10 cellular contexts compared by ENCODE assay signal in genomic region chrX:44876076-44876475, GRCh38. TPM values are rescaled to one million over a fixed set of nuclear protein-coding genes. Genes with fewer than 3 reads are reported as not detected.
DNase-seq lines count a peak whose midpoint lies in the region; ATAC-seq, FAIRE-seq and TF ChIP-seq lines count a peak whose summit lies in the region.
"Had no signal": no experiment of that assay in that cellular context is flagged by ENCODE, and none has a peak within 500 bp of the region (broad histone marks: within the 10 kb centered on the region; RNA-seq: fewer than 3 reads in every experiment).

No MANE protein-coding gene starts in this region.

- H3K36me3 Mint-ChIP-seq in activated naive CD8-positive, alpha-beta T cell, result no peaks in the 10 kb centered on the region

- 18 to 33% (median 24%) methylated on average over 4 of the region's 4 CpGs for WGBS in heart left ventricle, 4 donors

- peaks cover 0 to 64% (median 11%) of the 10 kb centered on the region in 12 donors for H3K4me1 ChIP-seq in heart left ventricle
- H3K4me1 ChIP-seq in kidney (ENCODE audit: control insufficient read depth in 1 of 2, insufficient read depth in 1 of 2, low read depth in 1 of 2, low read length in 2 of 2), result peaks cover 2 to 12% of the 10 kb centered on the region in 2 donors
- peaks cover 4 to 5% of the 10 kb centered on the region in 2 donors for H3K4me1 ChIP-seq in uterus

- H3K9me3 ChIP-seq in heart left ventricle (no peaks in the 10 kb centered on the region), kidney (ENCODE audit: control insufficient read depth in 1 of 2, low read length in 2 of 2) (no peaks in the 10 kb centered on the region), uterus (no peaks in the 10 kb centered on the region)

- H3K27ac Mint-ChIP-seq in activated naive CD8-positive, alpha-beta T cell, result no peak overlapping the region
- H3K27ac Mint-ChIP-seq: dendritic cell treated with granulocyte-macrophage colony-stimulating factor and Interleukin-4, amounts not matched to agents 40 ng/mL and 50 ng/mL, for 4 days had no signal

- H3K27ac ChIP-seq in heart left ventricle (peak overlapping the region in 2 of 12 donors; percentile 30 to 99), kidney (ENCODE audit: low read depth in 2 of 2, low read length in 2 of 2) (no peak overlapping the region), uterus (peak overlapping the region; percentile 99 to 100)

- H3K27me3 ChIP-seq in heart left ventricle (no peaks in the 10 kb centered on the region), uterus (no peaks in the 10 kb centered on the region)

- H3K9ac ChIP-seq in kidney (ENCODE audit: low read length in 2 of 2), result no peak overlapping the region

- ATAC-seq in heart left ventricle (no peak), Right ventricle myocardium superior (ENCODE audit: poor library complexity) (no peak), GM21360 (IDR thresholded peaks at IDR 0.05; ENCODE audit: unreplicated experiment) (no peak)

- H3K9me3 Mint-ChIP-seq in activated naive CD8-positive, alpha-beta T cell (ENCODE audit: low read depth), result no peaks in the 10 kb centered on the region
- H3K9me3 Mint-ChIP-seq: dendritic cell treated with granulocyte-macrophage colony-stimulating factor and Interleukin-4, amounts not matched to agents 40 ng/mL and 50 ng/mL, for 4 days had no signal

- no peaks in the 10 kb centered on the region for H3K27me3 Mint-ChIP-seq in activated naive CD8-positive, alpha-beta T cell
- H3K27me3 Mint-ChIP-seq: dendritic cell treated with granulocyte-macrophage colony-stimulating factor and Interleukin-4, amounts not matched to agents 40 ng/mL and 50 ng/mL, for 4 days had no signal

- TF ChIP-seq POLR2A in heart left ventricle (IDR thresholded peaks at IDR 0.05) (no peak), uterus (IDR thresholded peaks at IDR 0.05) (no peak)

- no peak for FAIRE-seq in kidney (lab: Jason Lieb, UNC)

- H3K4me3 Mint-ChIP-seq in activated naive CD8-positive, alpha-beta T cell, result peak overlapping the region; percentile 97
- H3K4me3 Mint-ChIP-seq: dendritic cell treated with granulocyte-macrophage colony-stimulating factor and Interleukin-4, amounts not matched to agents 40 ng/mL and 50 ng/mL, for 4 days had no signal

- no peak for TF ChIP-seq CTCF in heart left ventricle (IDR thresholded peaks at IDR 0.05)
- no peak for TF ChIP-seq CTCF in kidney (IDR thresholded peaks at IDR 0.05; ENCODE audit: borderline replicate concordance, extremely low read depth, insufficient read depth)
- no peak for TF ChIP-seq CTCF in uterus (IDR thresholded peaks at IDR 0.05)

- H3K36me3 ChIP-seq in heart left ventricle (no peaks in the 10 kb centered on the region), kidney (ENCODE audit: control insufficient read depth in 1 of 2, insufficient read depth in 2 of 2, low read length in 2 of 2) (no peaks in the 10 kb centered on the region), uterus (no peaks in the 10 kb centered on the region)

- H3K4me3 ChIP-seq in heart left ventricle (peak overlapping the region in 10 of 12 donors; percentile 77 to 94 (median 88)), kidney (ENCODE audit: low read length in 2 of 2) (peak overlapping the region; percentile 38 to 82), uterus (peak overlapping the region in 1 of 2 donors; percentile 93)

- intact Hi-C loops in heart left ventricle (cut with DNase I), result loop anchor here in 3 of 10 donors (10.0 kb wide), 3 partner anchors 79 to 199 kb away; no protein-coding TSS in a partner anchor
- intact Hi-C loops in Right ventricle myocardium superior (cut with DNase I), result loop anchor here (10.0 kb wide), 1 partner anchor 199 kb away; no protein-coding TSS in a partner anchor
- intact Hi-C loops in kidney (cut with DNase I), result no loop called here
- intact Hi-C loops in uterus (cut with DNase I; ENCODE audit: low total_unique reads), result no loop called here

- DNase-seq in heart left ventricle, result no peak
- DNase-seq in Right ventricle myocardium superior, result no peak
- DNase-seq in kidney, result no peak
- DNase-seq in uterus, result no peak
- no peak for DNase-seq in GM19240 (ENCODE audit: insufficient read length, low spot score)
- DNase-seq in HuH-7 (ENCODE audit: low spot score), result no peak

- H3K4me1 Mint-ChIP-seq in activated naive CD8-positive, alpha-beta T cell (ENCODE audit: low read depth), result peaks cover 37% of the 10 kb centered on the region

RNA-seq across cellular contexts. Expression of gene KDM6A, which starts 3.1 kb away (rescaled TPM):
- total RNA-seq in heart left ventricle (10 to 100 TPM; 10.1 to 27.8 (median 14.3) TPM), Right ventricle myocardium superior (12.8 TPM), kidney (40.8 TPM), uterus (10 to 100 TPM; 26.2 to 69.0 (median 57.9) TPM)
- polyA plus RNA-seq in heart left ventricle (1 to 10 TPM; 4.4 to 5.2 TPM), kidney (ENCODE audit: insufficient read depth, low read depth, low replicate concordance) (7.7 TPM)

RNA-seq across cellular contexts. Expression of gene DUSP21, which starts 32.3 kb away (rescaled TPM):
- total RNA-seq in heart left ventricle (not detected), Right ventricle myocardium superior (not detected), kidney (not detected), uterus (not detected)
- polyA plus RNA-seq in heart left ventricle (not detected), kidney (ENCODE audit: insufficient read depth, low read depth, low replicate concordance) (not detected)
- total RNA-seq: Daoy had no signal

Comparison
In these comparisons a context has a peak if more than half of its experiments do, and no peak if none do; other contexts are left out.
1. H3K27ac ChIP-seq: peak in uterus (2 of 2); none in kidney (0 of 2).